5 cellular contexts compared by ENCODE assay signal in genomic region chr22:22293436-22293835, GRCh38. TPM values are rescaled to one million over a fixed set of nuclear protein-coding genes. Genes with fewer than 3 reads are reported as not detected.
"Had no signal": no experiment of that assay in that cellular context is flagged by ENCODE, and none has a peak within 500 bp of the region (broad histone marks: within the 10 kb centered on the region; RNA-seq: fewer than 3 reads in every experiment).

No MANE protein-coding gene starts in this region.

RNA-seq across cellular contexts. Expression of gene VPREB1, which starts 48.9 kb away (rescaled TPM):
- total RNA-seq: HepG2, HT-29, HT1080, IMR-90, K562 had no signal
